ENCODE assay signal across 1 cellular context in the genomic region with DNA sequence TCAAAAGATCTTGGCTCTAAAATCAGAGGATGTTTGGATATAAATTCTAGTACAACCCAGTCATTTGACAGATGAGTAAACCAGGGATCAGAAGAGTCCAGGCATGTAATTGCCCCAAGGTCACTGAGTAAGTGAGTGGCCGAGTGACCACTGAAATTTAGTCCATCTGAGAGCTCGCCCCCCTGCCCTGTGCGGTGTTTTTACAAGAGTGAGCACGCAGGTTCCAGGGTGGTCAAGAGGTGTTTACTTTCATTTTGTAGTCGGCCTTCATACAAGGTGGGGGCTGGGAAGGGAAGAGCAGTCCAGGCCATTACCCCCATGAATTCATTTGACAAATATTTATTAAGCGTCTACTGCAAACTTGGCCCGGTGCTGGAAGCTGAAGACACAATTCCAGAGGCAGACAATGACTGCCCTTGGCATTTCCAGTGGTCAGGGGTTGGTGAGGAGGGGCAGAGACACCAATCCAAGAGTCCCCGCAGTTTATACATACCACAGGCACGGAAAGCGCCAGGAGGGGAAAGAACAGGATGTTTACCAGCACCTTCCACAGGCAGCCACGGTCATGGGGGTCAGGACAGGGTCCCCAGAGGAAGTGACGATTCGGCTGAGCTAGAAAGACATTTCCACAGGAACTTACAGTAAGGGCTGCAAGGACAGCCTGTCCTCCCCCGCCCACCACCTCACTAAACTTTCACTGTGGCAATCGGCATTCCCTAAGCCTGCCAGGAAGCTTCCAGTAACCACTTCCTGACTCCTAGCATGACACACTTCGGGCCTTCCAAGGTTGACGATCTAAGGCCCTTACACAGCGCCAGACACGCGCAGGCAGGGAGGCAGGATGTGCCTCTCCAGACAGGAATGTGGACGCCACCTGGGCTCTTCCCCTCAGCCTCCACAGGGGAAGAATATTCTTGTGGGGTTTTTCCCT.
TF ChIP-seq lines count a peak whose summit lies in the region.

No MANE protein-coding gene starts in this region.

TF ChIP-seq in A549, 52 proteins besides CTCF, POLR2A, EP300 and RAD21 (continued from another document):
- TF ChIP-seq, protein P1, sequence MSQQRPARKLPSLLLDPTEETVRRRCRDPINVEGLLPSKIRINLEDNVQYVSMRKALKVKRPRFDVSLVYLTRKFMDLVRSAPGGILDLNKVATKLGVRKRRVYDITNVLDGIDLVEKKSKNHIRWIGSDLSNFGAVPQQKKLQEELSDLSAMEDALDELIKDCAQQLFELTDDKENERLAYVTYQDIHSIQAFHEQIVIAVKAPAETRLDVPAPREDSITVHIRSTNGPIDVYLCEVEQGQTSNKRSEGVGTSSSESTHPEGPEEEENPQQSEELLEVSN (IDR thresholded peaks at IDR 0.05; ENCODE audit: borderline replicate concordance, low read depth) = peak; percentile 72; the same call in 1 of the 2 replicates
- peak; percentile 31; the same call in 1 of the 2 replicates for TF ChIP-seq RARB (CRISPR knock-in tag; IDR thresholded peaks at IDR 0.05)
- no peak for TF ChIP-seq BHLHE40 (IDR thresholded peaks at IDR 0.05; ENCODE audit: low read depth, low read length)
- TF ChIP-seq MYC (IDR thresholded peaks at IDR 0.05; ENCODE audit: borderline replicate concordance, low read length) = 0 out of 2 replicates have a peak, but pooled peaks have one; percentile 22
- TF ChIP-seq, protein P2, sequence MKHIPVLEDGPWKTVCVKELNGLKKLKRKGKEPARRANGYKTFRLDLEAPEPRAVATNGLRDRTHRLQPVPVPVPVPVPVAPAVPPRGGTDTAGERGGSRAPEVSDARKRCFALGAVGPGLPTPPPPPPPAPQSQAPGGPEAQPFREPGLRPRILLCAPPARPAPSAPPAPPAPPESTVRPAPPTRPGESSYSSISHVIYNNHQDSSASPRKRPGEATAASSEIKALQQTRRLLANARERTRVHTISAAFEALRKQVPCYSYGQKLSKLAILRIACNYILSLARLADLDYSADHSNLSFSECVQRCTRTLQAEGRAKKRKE (CRISPR knock-in tag; IDR thresholded peaks at IDR 0.05; ENCODE audit: low read depth) = peak; percentile 67; the same call in 1 of the 2 replicates
- TF ChIP-seq NR3C1 (IDR thresholded peaks at IDR 0.05) = 0 out of 3 replicates have a peak, but pooled peaks have one; percentile 83
- no peak for TF ChIP-seq HEYL (CRISPR knock-in tag; IDR thresholded peaks at IDR 0.05)
- TF ChIP-seq TP53 (CRISPR knock-in tag; IDR thresholded peaks at IDR 0.05) = peak; percentile 70; the same call in 1 of the 2 replicates
- TF ChIP-seq EHMT2 (IDR thresholded peaks at IDR 0.05; ENCODE audit: low read depth) = no peak
- peak; percentile 77 for TF ChIP-seq FOSL2 (IDR thresholded peaks at IDR 0.05)
- peak; percentile 79 for TF ChIP-seq FOSL2 (CRISPR knock-in tag; IDR thresholded peaks at IDR 0.05)
- peak; percentile 71 to 81 for TF ChIP-seq CEBPB (IDR thresholded peaks at IDR 0.05)
- TF ChIP-seq, protein P3, sequence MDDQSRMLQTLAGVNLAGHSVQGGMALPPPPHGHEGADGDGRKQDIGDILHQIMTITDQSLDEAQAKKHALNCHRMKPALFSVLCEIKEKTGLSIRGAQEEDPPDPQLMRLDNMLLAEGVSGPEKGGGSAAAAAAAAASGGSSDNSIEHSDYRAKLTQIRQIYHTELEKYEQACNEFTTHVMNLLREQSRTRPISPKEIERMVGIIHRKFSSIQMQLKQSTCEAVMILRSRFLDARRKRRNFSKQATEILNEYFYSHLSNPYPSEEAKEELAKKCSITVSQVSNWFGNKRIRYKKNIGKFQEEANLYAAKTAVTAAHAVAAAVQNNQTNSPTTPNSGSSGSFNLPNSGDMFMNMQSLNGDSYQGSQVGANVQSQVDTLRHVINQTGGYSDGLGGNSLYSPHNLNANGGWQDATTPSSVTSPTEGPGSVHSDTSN (IDR thresholded peaks at IDR 0.05) = peak; percentile 44; the same call in 1 of the 2 replicates
- peak; percentile 38; the same call in 1 of the 2 replicates for TF ChIP-seq ESRRA (IDR thresholded peaks at IDR 0.05; ENCODE audit: borderline replicate concordance, low read length)
- peak; percentile 82 for TF ChIP-seq GATA3 (IDR thresholded peaks at IDR 0.05; ENCODE audit: borderline replicate concordance)
- TF ChIP-seq, protein P4, sequence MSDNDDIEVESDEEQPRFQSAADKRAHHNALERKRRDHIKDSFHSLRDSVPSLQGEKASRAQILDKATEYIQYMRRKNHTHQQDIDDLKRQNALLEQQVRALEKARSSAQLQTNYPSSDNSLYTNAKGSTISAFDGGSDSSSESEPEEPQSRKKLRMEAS (IDR thresholded peaks at IDR 0.05) = peak; percentile 61
- TF ChIP-seq SREBF2 (IDR thresholded peaks at IDR 0.05) = no peak
- TF ChIP-seq JUN (IDR thresholded peaks at IDR 0.05) = peak in 1 of 2 experiments; percentile 84; a peak in 3 of 5 replicates
- no peak for TF ChIP-seq FOSB (CRISPR knock-in tag; IDR thresholded peaks at IDR 0.05)
- TF ChIP-seq JUNB (IDR thresholded peaks at IDR 0.05) = peak; percentile 91
- TF ChIP-seq, protein P5, sequence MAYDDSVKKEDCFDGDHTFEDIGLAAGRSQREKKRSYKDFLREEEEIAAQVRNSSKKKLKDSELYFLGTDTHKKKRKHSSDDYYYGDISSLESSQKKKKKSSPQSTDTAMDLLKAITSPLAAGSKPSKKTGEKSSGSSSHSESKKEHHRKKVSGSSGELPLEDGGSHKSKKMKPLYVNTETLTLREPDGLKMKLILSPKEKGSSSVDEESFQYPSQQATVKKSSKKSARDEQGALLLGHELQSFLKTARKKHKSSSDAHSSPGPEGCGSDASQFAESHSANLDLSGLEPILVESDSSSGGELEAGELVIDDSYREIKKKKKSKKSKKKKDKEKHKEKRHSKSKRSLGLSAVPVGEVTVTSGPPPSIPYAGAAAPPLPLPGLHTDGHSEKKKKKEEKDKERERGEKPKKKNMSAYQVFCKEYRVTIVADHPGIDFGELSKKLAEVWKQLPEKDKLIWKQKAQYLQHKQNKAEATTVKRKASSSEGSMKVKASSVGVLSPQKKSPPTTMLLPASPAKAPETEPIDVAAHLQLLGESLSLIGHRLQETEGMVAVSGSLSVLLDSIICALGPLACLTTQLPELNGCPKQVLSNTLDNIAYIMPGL (CRISPR knock-in tag; IDR thresholded peaks at IDR 0.05; ENCODE audit: borderline replicate concordance) = no peak
